ENCODE assay signal across 9 cellular contexts in genomic region chr12:50174971-50175715, GRCh38. TPM values are rescaled to one million over a fixed set of nuclear protein-coding genes. Genes with fewer than 3 reads are reported as not detected.
A peak's percentile ranks its signal among the peaks of the same experiment; 100 is the strongest.
DNase-seq lines count a peak whose midpoint lies in the region; ATAC-seq and TF ChIP-seq lines count a peak whose summit lies in the region.
"Had no signal": no experiment of that assay in that cellular context is flagged by ENCODE, and none has a peak within 500 bp of the region (broad histone marks: within the 10 kb centered on the region; RNA-seq: fewer than 3 reads in every experiment).

No MANE protein-coding gene starts in this region.

- H3K27me3 ChIP-seq in HL-60 (ENCODE audit: insufficient read depth, poor library complexity, severe bottlenecking) (no peaks in the 10 kb centered on the region), mesenchymal stem cell (ENCODE audit: control insufficient read depth in 1 of 2, insufficient read depth in 1 of 2, low read length in 2 of 2) (no peaks in the 10 kb centered on the region)
- H3K27me3 ChIP-seq: SJSA1 had no signal

- no peak overlapping the region for H3K27ac ChIP-seq in HL-60 (replicated peaks)
- no peak overlapping the region for H3K27ac ChIP-seq in OCI-LY7 (ENCODE audit: low read depth, low read length, poor library complexity, severe bottlenecking)
- no peak overlapping the region for H3K27ac ChIP-seq in mesenchymal stem cell (ENCODE audit: low read length, poor library complexity, severe bottlenecking)
- H3K27ac ChIP-seq: SJSA1 had no signal

- H3K4me1 Mint-ChIP-seq in activated T-cell treated with anti-CD3 and anti-CD28 coated beads, Interleukin-2, amount 50 U/mL, for 72 hours (ENCODE audit: low read depth): no peaks in the 10 kb centered on the region

- H3K9me3 ChIP-seq in OCI-LY7 (ENCODE audit: low read length) (no peaks in the 10 kb centered on the region), mesenchymal stem cell (ENCODE audit: control insufficient read depth, low read length) (peaks cover 1% of the 10 kb centered on the region)
- H3K9me3 ChIP-seq: SJSA1 had no signal

- H2AFZ ChIP-seq in OCI-LY7 (ENCODE audit: low read length): no peak overlapping the region
- no peak overlapping the region for H2AFZ ChIP-seq in mesenchymal stem cell (ENCODE audit: low read depth, low read length)

- H3K4me3 ChIP-seq in HL-60 (replicated peaks; ENCODE audit: insufficient read depth, low read length) (no peak overlapping the region), OCI-LY7 (ENCODE audit: low read depth, low read length, poor library complexity, severe bottlenecking) (no peak overlapping the region), mesenchymal stem cell (ENCODE audit: insufficient read depth in 1 of 2, low read depth in 1 of 2, low read length in 2 of 2) (no peak overlapping the region)
- H3K4me3 ChIP-seq: SJSA1 had no signal

- no peaks in the 10 kb centered on the region for H3K79me1 ChIP-seq in mesenchymal stem cell (replicated peaks; ENCODE audit: low read length, poor library complexity, severe bottlenecking)

- H2BK12ac ChIP-seq in mesenchymal stem cell (ENCODE audit: low read length in 2 of 2): no peak overlapping the region

- BruUV-seq in OCI-LY7 (replicated peaks; lab: Mats Ljungman, UMichigan): no TSS peak

- H3K4me1 ChIP-seq in OCI-LY7 (ENCODE audit: insufficient read depth, low read length, poor library complexity, severe bottlenecking): no peaks in the 10 kb centered on the region
- H3K4me1 ChIP-seq in mesenchymal stem cell (ENCODE audit: control insufficient read depth, insufficient read depth, low read depth, low read length): no peaks in the 10 kb centered on the region

- no peaks in the 10 kb centered on the region for H4K20me1 ChIP-seq in OCI-LY7 (ENCODE audit: insufficient read depth, low read length)

- peaks cover 3 to 13% of the 10 kb centered on the region in 2 donors for H3K36me3 Mint-ChIP-seq in activated T-cell treated with anti-CD3 and anti-CD28 coated beads, Interleukin-2, amount 50 U/mL, for 72 hours (ENCODE audit: insufficient read depth in 2 of 2)

- no peak overlapping the region for H2BK5ac ChIP-seq in mesenchymal stem cell (ENCODE audit: low read depth, low read length, poor library complexity, severe bottlenecking)

- no peak overlapping the region for H2AK5ac ChIP-seq in mesenchymal stem cell (ENCODE audit: low read length, severe bottlenecking)

- peak overlapping the region; percentile 37 for H3K9ac ChIP-seq in mesenchymal stem cell (ENCODE audit: low read length)

- peaks cover 24% of the 10 kb centered on the region for H3K36me3 ChIP-seq in OCI-LY7 (ENCODE audit: insufficient read depth, low read length)
- peaks cover 16 to 41% of the 10 kb centered on the region in 2 experiments for H3K36me3 ChIP-seq in mesenchymal stem cell (ENCODE audit: control insufficient read depth in 1 of 2, insufficient read depth in 2 of 2, low read depth in 1 of 2, low read length in 2 of 2)

- POLR2A ChIA-PET in OCI-LY7 (lab: Charles Lee): interaction anchor here (0.6 to 0.7 kb wide), 2 partner anchors 13 to 242 kb away, joined by 3 read pairs; no protein-coding TSS in a partner anchor

- 91% methylated on average over 13 of the region's 16 CpGs for WGBS in mesenchymal stem cell

- in situ Hi-C loops in Caki2 (cut with HindIII; ENCODE audit: low pct_unique_long_range_greater_than_20kb, low sequenced_read_pairs): no loop called here

- DNase-seq in Caki2 (ENCODE audit: low read depth) (peak; percentile 77), HL-60 (ENCODE audit: low read depth in 1 of 2, low spot score in 1 of 2) (peak; percentile 38 to 39), OCI-LY7 (ENCODE audit: low spot score) (peak; percentile 69), dedifferentiated amniotic fluid mesenchymal stem cell (ENCODE audit: extremely low spot score) (peak; percentile 93), mesenchymal stem cell (peak; percentile 82)
- DNase-seq in activated T-cell treated with anti-CD3 and anti-CD28 coated beads, Interleukin-2, amount 50 U/mL, for 72 hours: no peak

- H3K23ac ChIP-seq in mesenchymal stem cell (ENCODE audit: low read length in 2 of 2): no peak overlapping the region

- CTCF ChIA-PET in OCI-LY7 (lab: Charles Lee; ENCODE audit: unreplicated experiment): no interaction called here

- intact Hi-C loops in OCI-LY7 (cut with micrococcal nuclease; ENCODE audit: unreplicated experiment): loop anchor here (1.0 to 2.0 kb wide), 4 partner anchors 43 to 139 kb away; no protein-coding TSS in a partner anchor

- no peaks in the 10 kb centered on the region for H3K9me2 ChIP-seq in OCI-LY7 (ENCODE audit: insufficient read depth, low read length)

- TF ChIP-seq CTCF in HL-60 (IDR thresholded peaks at IDR 0.05; ENCODE audit: insufficient read depth, low read length): no peak
- TF ChIP-seq CTCF in OCI-LY7 (conservative IDR thresholded peaks at IDR 0.05; ENCODE audit: low read length): peak; percentile 97

- no peak overlapping the region for H4K91ac ChIP-seq in mesenchymal stem cell (ENCODE audit: low read length)

- ATAC-seq in HG03439 (IDR thresholded peaks at IDR 0.05; ENCODE audit: unreplicated experiment): no peak
- ATAC-seq in HG03521 (IDR thresholded peaks at IDR 0.05; ENCODE audit: unreplicated experiment): no peak
- no peak for ATAC-seq in activated T-cell treated with anti-CD3 and anti-CD28 coated beads, Interleukin-2, amount 50 U/mL, for 72 hours (replicated peaks in 1 of 2)

- no peaks in the 10 kb centered on the region for H3K9me3 Mint-ChIP-seq in activated T-cell treated with anti-CD3 and anti-CD28 coated beads, Interleukin-2, amount 50 U/mL, for 72 hours

- no peak overlapping the region for H2BK15ac ChIP-seq in mesenchymal stem cell (ENCODE audit: low read depth, poor library complexity, severe bottlenecking)

- no peak overlapping the region for H3K4ac ChIP-seq in mesenchymal stem cell (ENCODE audit: low read depth in 1 of 2, low read length in 2 of 2)

- no peaks in the 10 kb centered on the region for H3K27me3 Mint-ChIP-seq in activated T-cell treated with anti-CD3 and anti-CD28 coated beads, Interleukin-2, amount 50 U/mL, for 72 hours (ENCODE audit: low read depth)

- no peak overlapping the region for H3K14ac ChIP-seq in mesenchymal stem cell (ENCODE audit: low read length in 2 of 2)

- no peak overlapping the region for H2BK120ac ChIP-seq in mesenchymal stem cell (ENCODE audit: low read depth, low read length)

- H3K4me3 Mint-ChIP-seq in activated T-cell treated with anti-CD3 and anti-CD28 coated beads, Interleukin-2, amount 50 U/mL, for 72 hours: no peak overlapping the region

- H3K4me2 ChIP-seq in OCI-LY7 (ENCODE audit: low read length): no peak overlapping the region
- H3K4me2 ChIP-seq in mesenchymal stem cell (ENCODE audit: low read length, poor library complexity, severe bottlenecking): no peak overlapping the region

- H4K8ac ChIP-seq in mesenchymal stem cell (ENCODE audit: low read length): no peak overlapping the region

- no peak overlapping the region for H3K27ac Mint-ChIP-seq in activated T-cell treated with anti-CD3 and anti-CD28 coated beads, Interleukin-2, amount 50 U/mL, for 72 hours

- no peak overlapping the region for H3K18ac ChIP-seq in mesenchymal stem cell (ENCODE audit: low read depth in 1 of 2, low read length in 2 of 2)

- no peaks in the 10 kb centered on the region for H3K79me2 ChIP-seq in OCI-LY7 (ENCODE audit: insufficient read depth, low read depth, low read length)

RNA-seq across cellular contexts. Expression of gene CERS5, which starts 8.0 kb away (rescaled TPM):
- total RNA-seq in Caki2 (2014; rRNA removed; shearing (Covaris generic); ENCODE audit: low replicate concordance): 47.1 and 78.6 TPM in 2 replicates
- 27.6 and 28.6 TPM in 2 replicates for total RNA-seq in OCI-LY7 (2014; rRNA removed; shearing (Covaris generic))
- total RNA-seq in OCI-LY7 (2022): 36.9 and 42.3 TPM in 2 replicates
- 41.5 TPM for polyA plus RNA-seq in mesenchymal stem cell (2013, experiment 1 of 2)
- polyA plus RNA-seq in mesenchymal stem cell (2013, experiment 2 of 2): 44.3 TPM
- 10 to 100 TPM; 82.5 to 87.6 TPM for total RNA-seq in activated T-cell treated with anti-CD3 and anti-CD28 coated beads, Interleukin-2, amount 50 U/mL, for 72 hours

Comparison
In these comparisons a context has a peak if more than half of its experiments do, and no peak if none do; other contexts are left out.
1. DNase-seq: peak in Caki2 (single experiment), HL-60 (2 of 2), OCI-LY7 (single experiment), dedifferentiated amniotic fluid mesenchymal stem cell (single experiment) and mesenchymal stem cell (single experiment); none in activated T-cell treated with anti-CD3 and anti-CD28 coated beads, Interleukin-2, amount 50 U/mL, for 72 hours (0 of 2).